In the genomic region with DNA sequence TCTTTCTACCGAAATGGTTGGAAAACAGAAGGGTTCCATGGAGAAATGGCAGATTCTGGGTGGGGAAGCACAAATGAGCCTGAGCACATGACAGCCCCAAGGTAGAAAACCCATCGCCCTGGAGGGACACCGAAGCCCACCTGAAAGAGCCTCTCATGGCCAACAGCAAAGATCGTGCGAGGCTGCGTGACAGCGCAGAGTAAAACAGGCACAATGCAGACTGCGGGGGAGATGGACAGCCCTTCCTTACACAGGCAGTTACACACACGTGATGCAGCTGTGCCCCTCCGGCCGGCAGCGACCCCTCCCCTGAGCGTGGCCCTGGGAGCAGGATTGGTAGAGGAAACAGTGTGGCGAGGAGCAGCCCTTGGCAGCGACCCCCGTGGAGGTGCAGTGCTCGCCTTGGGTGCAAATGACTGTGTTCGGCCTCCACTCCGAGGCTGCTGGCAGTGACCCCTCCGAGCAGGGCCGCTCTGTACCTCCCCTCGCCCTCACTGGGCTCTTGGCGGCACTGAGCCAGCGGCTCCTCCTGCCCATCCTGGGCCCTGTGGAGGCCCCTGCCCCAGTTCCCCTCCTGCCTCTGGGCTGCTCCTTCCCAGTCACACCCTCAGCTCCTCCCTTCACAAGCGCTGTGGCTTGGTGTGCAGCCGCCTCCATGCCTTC, we compare ENCODE assay signal across 18 cellular contexts.
DNase-seq lines count a peak whose midpoint lies in the region; ATAC-seq and TF ChIP-seq lines count a peak whose summit lies in the region.
"Had no signal": no experiment of that assay in that cellular context is flagged by ENCODE, and none has a peak within 500 bp of the region (broad histone marks: within the 10 kb centered on the region; RNA-seq: fewer than 3 reads in every experiment).

No MANE protein-coding gene starts in this region.

- peaks cover 2% of the 10 kb centered on the region; the same call in 1 of the 2 replicates for H3K27me3 Mint-ChIP-seq in WTC11 (ENCODE audit: low read depth)
- peaks cover 2% of the 10 kb centered on the region for H3K27me3 Mint-ChIP-seq in endothelial cell (ENCODE audit: unreplicated experiment)

- no peak for ATAC-seq in WTC11
- ATAC-seq: A549, GM12878, PC-3 had no signal

- peaks cover 36% of the 10 kb centered on the region for H3K4me1 ChIP-seq in BLaER1
- H3K4me1 ChIP-seq: A549 had no signal

- DNase-seq in WTC11 (ENCODE audit: low spot score) (no peak), endothelial cell (ENCODE audit: low spot score) (no peak), retina (peak; percentile 40), HT-29 (ENCODE audit: low spot score) (no peak), C1 segment of cervical spinal cord (lab: John Stamatoyannopoulos, UW) (no peak), NCI-H1436 (lab: John Stamatoyannopoulos, UW) (no peak), NCI-H510A treated with DMSO at 0.1 percent for 48 hours (lab: John Stamatoyannopoulos, UW) (no peak)
- DNase-seq: GDM1, GOT3, HFFc6, NCI-H1930, NCI-H748 treated with DMSO at 0.1 percent for 48 hours, PC-3 had no signal

- 0 out of 2 replicates have a peak overlapping the region, but pooled peaks have one; percentile 14 for H3K27ac ChIP-seq in BLaER1
- H3K27ac ChIP-seq: A549, C4-2B, RWPE1 had no signal

- no peak overlapping the region for H3K9ac ChIP-seq in BLaER1

- H3K4me3 ChIP-seq in BLaER1, result no peak overlapping the region
- H3K4me3 ChIP-seq: A549, GM12878 had no signal

- peaks cover 2% of the 10 kb centered on the region; the same call in 1 of the 2 replicates for H4K20me1 ChIP-seq in BLaER1

- peaks cover 49% of the 10 kb centered on the region for H3K36me3 ChIP-seq in BLaER1

- TF ChIP-seq CTCF in WTC11 (IDR thresholded peaks at IDR 0.05) (no peak), endothelial cell (IDR thresholded peaks at IDR 0.05; ENCODE audit: unreplicated experiment) (no peak)

- no peaks in the 10 kb centered on the region for H3K36me3 Mint-ChIP-seq in WTC11
- H3K36me3 Mint-ChIP-seq in endothelial cell (ENCODE audit: low read depth, unreplicated experiment), result no peaks in the 10 kb centered on the region

- H3K4me3 Mint-ChIP-seq in WTC11 (no peak overlapping the region), endothelial cell (ENCODE audit: unreplicated experiment) (no peak overlapping the region)
- H3K4me3 Mint-ChIP-seq: HFFc6 had no signal

- H3K9me3 Mint-ChIP-seq in WTC11 (no peaks in the 10 kb centered on the region), endothelial cell (ENCODE audit: unreplicated experiment) (no peaks in the 10 kb centered on the region)
- H3K9me3 Mint-ChIP-seq: HFFc6 had no signal

- H3K4me1 Mint-ChIP-seq in WTC11 (peaks cover 25% of the 10 kb centered on the region), endothelial cell (ENCODE audit: unreplicated experiment) (no peaks in the 10 kb centered on the region)

- H3K4me2 ChIP-seq in BLaER1, result peak overlapping the region; percentile 61; the same call in 1 of the 2 replicates
- H3K4me2 ChIP-seq: A549 had no signal

- POLR2A ChIA-PET in WTC11 (lab: Charles Lee), result no interaction called here

- no peaks in the 10 kb centered on the region for H3K27me3 ChIP-seq in BLaER1

- H3K27ac Mint-ChIP-seq in WTC11 (peak overlapping the region; percentile 32; the same call in 1 of the 2 replicates), endothelial cell (ENCODE audit: unreplicated experiment) (peak overlapping the region; percentile 52)
- H3K27ac Mint-ChIP-seq: HFFc6 had no signal

- peaks cover 14% of the 10 kb centered on the region for H3K9me3 ChIP-seq in BLaER1
- H3K9me3 ChIP-seq: A549 had no signal

- CTCF ChIA-PET in WTC11 (lab: Charles Lee), result interaction anchor here (1.0 kb wide), 2 partner anchors 31 to 722 kb away, joined by 3 read pairs; no protein-coding TSS in a partner anchor

TF ChIP-seq in WTC11, 78 proteins besides CTCF, POLR2A, EP300 and RAD21:
- no peak for TF ChIP-seq MAX (CRISPR knock-in tag; IDR thresholded peaks at IDR 0.05)
- no peak for TF ChIP-seq ZNF263 (CRISPR knock-in tag; IDR thresholded peaks at IDR 0.05; ENCODE audit: low read depth)
